8 cellular contexts compared by ENCODE assay signal in genomic region chr16:11354407-11354732, GRCh38. TPM values are rescaled to one million over a fixed set of nuclear protein-coding genes. Genes with fewer than 3 reads are reported as not detected.
DNase-seq lines count a peak whose midpoint lies in the region; ATAC-seq and FAIRE-seq lines count a peak whose summit lies in the region.

No MANE protein-coding gene starts in this region.

- H3K4me1 Mint-ChIP-seq in naive B cell = peaks cover 40 to 63% (median 44%) of the 10 kb centered on the region in 3 donors

- H3K4me3 Mint-ChIP-seq in naive B cell = peak overlapping the region; percentile 30 to 90 (median 72)

- peak overlapping the region; percentile 25 for H3K4me3 ChIP-seq in Jurkat, Clone E6-1 (ENCODE audit: low read length)

- peaks cover 0 to 22% (median 8%) of the 10 kb centered on the region in 3 donors for H3K27me3 Mint-ChIP-seq in naive B cell

- peak overlapping the region; percentile 75 to 98 (median 92) for H3K27ac Mint-ChIP-seq in naive B cell

- ATAC-seq in GM18907 (IDR thresholded peaks at IDR 0.05; ENCODE audit: unreplicated experiment) (peak; percentile 40), HG02588 (IDR thresholded peaks at IDR 0.05; ENCODE audit: unreplicated experiment) (peak; percentile 20), naive B cell (ENCODE audit: low read depth in 2 of 2) (peak in 1 of 2 donors; percentile 11)

- H3K36me3 Mint-ChIP-seq in naive B cell = peaks cover 0 to 5% of the 10 kb centered on the region in 2 donors

- H3K9me3 Mint-ChIP-seq in naive B cell = no peaks in the 10 kb centered on the region

- DNase-seq in Jurkat, Clone E6-1 (ENCODE audit: low read depth, low spot score) = no peak
- no peak for DNase-seq in naive B cell
- DNase-seq in stimulated activated CD4-positive, alpha-beta T cell treated with anti-CD3 and anti-CD28 coated beads, Interleukin-15, amount 100 ng/mL, for 24 hours = no peak
- DNase-seq in retina = no peak
- no peak for DNase-seq in urothelium cell line (ENCODE audit: low spot score)
- no peak for DNase-seq in DMS79 treated with DMSO at 0.1 percent for 48 hours (lab: John Stamatoyannopoulos, UW)

- no peak for FAIRE-seq in urothelium cell line (lab: Jason Lieb, UNC)

RNA-seq across cellular contexts. Expression of gene RMI2, which starts 9.1 kb away (rescaled TPM):
- polyA plus RNA-seq in Jurkat, Clone E6-1 (2012; ENCODE audit: insufficient read depth, insufficient read length) = 23.6 TPM
- polyA plus RNA-seq in naive B cell (ENCODE audit: low read depth in 6 of 6) = 10 to 100 TPM; 18.1 to 38.3 (median 30.0) TPM
